14 cellular contexts compared by ENCODE assay signal in the genomic region with DNA sequence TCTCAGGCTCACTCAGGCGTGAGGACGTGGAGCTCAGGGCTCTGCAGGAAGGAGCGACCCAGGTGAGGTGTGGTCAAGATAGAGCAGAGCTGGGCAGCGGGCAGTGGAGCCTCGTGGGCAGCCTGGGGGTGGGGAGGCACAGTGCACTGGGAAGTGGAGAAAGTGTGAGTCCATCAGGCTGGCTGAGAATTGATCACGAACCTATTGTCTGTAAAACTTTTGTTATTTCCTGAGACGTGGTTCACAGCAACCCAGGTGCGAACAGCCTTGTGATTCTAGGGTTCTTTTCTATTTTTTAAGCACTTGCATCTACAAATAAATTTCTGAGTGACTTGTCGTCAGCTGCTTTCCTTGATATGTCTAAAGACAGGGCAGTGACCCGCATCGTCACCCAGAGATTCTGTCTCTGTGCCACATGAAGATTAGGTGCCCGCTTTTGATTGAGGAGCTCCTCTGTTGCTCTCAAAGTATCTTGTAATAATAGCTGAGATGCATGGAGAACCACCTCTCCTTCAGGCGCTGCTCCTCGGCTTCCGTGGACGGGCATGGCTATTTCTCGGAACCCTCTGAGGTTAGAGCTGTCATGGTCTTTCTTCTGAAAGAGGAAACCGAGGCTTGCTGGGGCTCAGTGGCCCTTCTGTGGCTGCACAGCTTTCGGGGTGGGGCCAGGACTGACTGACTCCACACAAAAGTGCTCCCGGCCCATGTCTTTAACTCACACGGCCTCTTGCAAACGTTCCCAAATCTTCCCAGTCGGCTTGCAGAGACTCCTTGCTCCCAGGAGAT. TPM values are rescaled to one million over a fixed set of nuclear protein-coding genes. Genes with fewer than 3 reads are reported as not detected.
DNase-seq lines count a peak whose midpoint lies in the region; ATAC-seq, FAIRE-seq and TF ChIP-seq lines count a peak whose summit lies in the region.
"Had no signal": no experiment of that assay in that cellular context is flagged by ENCODE, and none has a peak within 500 bp of the region (broad histone marks: within the 10 kb centered on the region; RNA-seq: fewer than 3 reads in every experiment).

No MANE protein-coding gene starts in this region.

- H3K27me3 Mint-ChIP-seq in activated CD4-positive, alpha-beta memory T cell treated with anti-CD3 and anti-CD28 coated beads, Interleukin-2, amount 10 ng/mL, durations not matched to agents 7 days and 5 days: no peaks in the 10 kb centered on the region

- no peak for TF ChIP-seq EP300 in transverse colon (IDR thresholded peaks at IDR 0.05; ENCODE audit: low read depth)

- peak; percentile 33 for ATAC-seq in HG02610 (IDR thresholded peaks at IDR 0.05; ENCODE audit: unreplicated experiment)
- no peak for ATAC-seq in HG03439 (IDR thresholded peaks at IDR 0.05; ENCODE audit: unreplicated experiment)

- POLR2A ChIA-PET in activated CD4-positive, alpha-beta memory T cell treated with anti-CD3 and anti-CD28 coated beads, Interleukin-2, amount 10 ng/mL, durations not matched to agents 7 days and 5 days (lab: Charles Lee): interaction anchor here (0.9 to 4.0 kb wide), 12 partner anchors 9 to 229 kb away, joined by 3 to 32 read pairs (median 9); a partner anchor contains a TSS

- TF ChIP-seq POLR2A in transverse colon (IDR thresholded peaks at IDR 0.05): peak; percentile 26

- peaks cover 7% of the 10 kb centered on the region for H3K9me3 Mint-ChIP-seq in activated CD4-positive, alpha-beta memory T cell treated with anti-CD3 and anti-CD28 coated beads, Interleukin-2, amount 10 ng/mL, durations not matched to agents 7 days and 5 days
- H3K9me3 Mint-ChIP-seq: activated naive CD4-positive, alpha-beta T cell treated with anti-CD3 and anti-CD28 coated beads, Interleukin-2, amount 50 U/mL, for 72 hours had no signal

- H3K4me1 Mint-ChIP-seq in activated CD4-positive, alpha-beta memory T cell treated with anti-CD3 and anti-CD28 coated beads, Interleukin-2, amount 10 ng/mL, durations not matched to agents 7 days and 5 days: peaks cover 79% of the 10 kb centered on the region

- H3K4me1 ChIP-seq in transverse colon: peaks cover 0 to 33% (median 9%) of the 10 kb centered on the region in 4 donors

- H3K27me3 ChIP-seq in transverse colon: no peaks in the 10 kb centered on the region
- H3K27me3 ChIP-seq: MG63 had no signal

- H3K27ac Mint-ChIP-seq in activated CD4-positive, alpha-beta memory T cell treated with anti-CD3 and anti-CD28 coated beads, Interleukin-2, amount 10 ng/mL, durations not matched to agents 7 days and 5 days: peak overlapping the region; percentile 97
- H3K27ac Mint-ChIP-seq: activated naive CD4-positive, alpha-beta T cell treated with anti-CD3 and anti-CD28 coated beads, Interleukin-2, amount 50 U/mL, for 72 hours had no signal

- peak overlapping the region; percentile 80 for H3K4me3 Mint-ChIP-seq in activated CD4-positive, alpha-beta memory T cell treated with anti-CD3 and anti-CD28 coated beads, Interleukin-2, amount 10 ng/mL, durations not matched to agents 7 days and 5 days

- H3K36me3 ChIP-seq in transverse colon: no peaks in the 10 kb centered on the region
- H3K36me3 ChIP-seq: MG63 had no signal

- no peak for FAIRE-seq in D721Med (lab: Jason Lieb, UNC)
- FAIRE-seq: TTC549 had no signal

- in situ Hi-C loops in transverse colon (cut with MboI; ENCODE audit: low pct_ligation_motif_present in 1 of 4, low pct_unique_long_range_greater_than_20kb in 1 of 4, low sequenced_read_pairs in 3 of 4): no loop called here

- peak overlapping the region; percentile 7 to 55 (median 28) for H3K27ac ChIP-seq in transverse colon

- no peaks in the 10 kb centered on the region for H3K9me3 ChIP-seq in transverse colon
- H3K9me3 ChIP-seq: MG63 had no signal

- DNase-seq in activated effector memory CD4-positive, alpha-beta T cell treated with Interleukin-2 at 50 U/mL for 16 hours: peak; percentile 22
- no peak for DNase-seq in activated effector memory CD4-positive, alpha-beta T cell treated with anti-CD3 and anti-CD28 coated beads, Interleukin-2, amount 50 U/mL, for 16 hours
- peak; percentile 69 for DNase-seq in activated CD4-positive, alpha-beta memory T cell treated with anti-CD3 and anti-CD28 coated beads, Interleukin-2, amount 10 ng/mL, durations not matched to agents 7 days and 5 days
- DNase-seq in transverse colon (no peak), NCI-H2196 treated with DMSO at 0.1 percent for 48 hours (lab: John Stamatoyannopoulos, UW; ENCODE audit: unreplicated experiment) (no peak), D721Med (ENCODE audit: insufficient read length, low spot score) (no peak)
- DNase-seq: ACHN, MG63, nucleus accumbens, OCI-M1 had no signal

- peak overlapping the region in 1 of 4 donors; percentile 7 for H3K4me3 ChIP-seq in transverse colon
- H3K4me3 ChIP-seq: MG63 had no signal

- CTCF ChIA-PET in activated CD4-positive, alpha-beta memory T cell treated with anti-CD3 and anti-CD28 coated beads, Interleukin-2, amount 10 ng/mL, durations not matched to agents 7 days and 5 days (lab: Charles Lee): interaction anchor here (0.6 to 3.5 kb wide), 9 partner anchors 11 to 229 kb away, joined by 3 to 19 read pairs (median 5); no protein-coding TSS in a partner anchor

- intact Hi-C loops in transverse colon (cut with DNase I; ENCODE audit: low total_unique reads): no loop called here

- TF ChIP-seq CTCF in transverse colon (IDR thresholded peaks at IDR 0.05): no peak
- TF ChIP-seq CTCF in D721Med (IDR thresholded peaks at IDR 0.05; ENCODE audit: insufficient read depth, missing control alignments): no peak

- WGBS in transverse colon (ENCODE audit: low coverage in 1 of 2), 2 donors: 72% methylated on average over 23 of the region's 23 CpGs; no CpG with 5 or more reads in 1 of the 2 donors

- H3K36me3 Mint-ChIP-seq in activated CD4-positive, alpha-beta memory T cell treated with anti-CD3 and anti-CD28 coated beads, Interleukin-2, amount 10 ng/mL, durations not matched to agents 7 days and 5 days (ENCODE audit: low read depth): peaks cover 45% of the 10 kb centered on the region
- H3K36me3 Mint-ChIP-seq: activated naive CD4-positive, alpha-beta T cell treated with anti-CD3 and anti-CD28 coated beads, Interleukin-2, amount 50 U/mL, for 72 hours had no signal

RNA-seq across cellular contexts. Expression of a gene that starts 0.7 kb away (rescaled TPM):
- total RNA-seq in activated CD4-positive, alpha-beta memory T cell treated with anti-CD3 and anti-CD28 coated beads, Interleukin-2, amount 10 ng/mL, durations not matched to agents 7 days and 5 days: 10 to 100 TPM; 20.0 to 20.3 TPM
- 1 to 10 TPM in 1 of 4 donors, not detected in 3; 1.3 TPM for total RNA-seq in transverse colon
- total RNA-seq: activated naive CD4-positive, alpha-beta T cell treated with anti-CD3 and anti-CD28 coated beads, Interleukin-2, amount 50 U/mL, for 72 hours had no signal

RNA-seq across cellular contexts. Expression of a gene that starts 35.5 kb away (rescaled TPM):
- not detected for total RNA-seq in activated CD4-positive, alpha-beta memory T cell treated with anti-CD3 and anti-CD28 coated beads, Interleukin-2, amount 10 ng/mL, durations not matched to agents 7 days and 5 days
- total RNA-seq in transverse colon: not detected
- total RNA-seq: activated naive CD4-positive, alpha-beta T cell treated with anti-CD3 and anti-CD28 coated beads, Interleukin-2, amount 50 U/mL, for 72 hours had no signal

Comparison
In these comparisons a context has a peak if more than half of its experiments do, and no peak if none do; other contexts are left out.
1. DNase-seq: peak in activated effector memory CD4-positive, alpha-beta T cell treated with Interleukin-2 at 50 U/mL for 16 hours (single experiment) and activated CD4-positive, alpha-beta memory T cell treated with anti-CD3 and anti-CD28 coated beads, Interleukin-2, amount 10 ng/mL, durations not matched to agents 7 days and 5 days (single experiment); none in activated effector memory CD4-positive, alpha-beta T cell treated with anti-CD3 and anti-CD28 coated beads, Interleukin-2, amount 50 U/mL, for 16 hours (single experiment), transverse colon (single experiment), NCI-H2196 treated with DMSO at 0.1 percent for 48 hours (single experiment) and D721Med (single experiment).
2. RNA of a gene that starts 0.7 kb away (total RNA-seq): 20.0 to 20.3 TPM in activated CD4-positive, alpha-beta memory T cell treated with anti-CD3 and anti-CD28 coated beads, Interleukin-2, amount 10 ng/mL, durations not matched to agents 7 days and 5 days; 1.3 TPM in transverse colon; every median in the first group is over 4 times any median in the second.